In genomic region chr1:149390173-149390926, GRCh38 we compare ENCODE assay signal across 8 cellular contexts.
DNase-seq lines count a peak whose midpoint lies in the region; ATAC-seq and TF ChIP-seq lines count a peak whose summit lies in the region.
"Not testable (repeated sequence)": the region's sequence is repeated elsewhere in the genome, so short reads cannot be mapped to it uniquely, and the experiment has no call there.

No MANE protein-coding gene starts in this region.

- peak overlapping the region; percentile 88 to 94 (median 90) for H3K4me3 Mint-ChIP-seq in CD4-positive, alpha-beta memory T cell

- H3K9me1 ChIP-seq in IMR-90 (ENCODE audit: insufficient read depth, low read length) = not testable (repeated sequence)

- H2AK9ac ChIP-seq in IMR-90 (replicated peaks; ENCODE audit: low read depth, low read length, poor library complexity) = not testable (repeated sequence)

- H3K4me3 ChIP-seq in CD4-positive, alpha-beta memory T cell (ENCODE audit: low read length in 2 of 2) = peak overlapping the region in 1 of 2 donors; percentile 41
- H3K4me3 ChIP-seq in IMR-90 (ENCODE audit: insufficient read depth, low read depth, low read length) (peak overlapping the region; percentile 78), parathyroid adenoma (ENCODE audit: low read depth, low read length) (peak overlapping the region; percentile 34)

- intact Hi-C loops in CD4-positive, alpha-beta memory T cell (cut with micrococcal nuclease); IMR-90 (cut with micrococcal nuclease): not testable (repeated sequence)

- not testable (repeated sequence) for H4K8ac ChIP-seq in IMR-90 (ENCODE audit: low read depth in 2 of 2, low read length in 2 of 2)

- H2AFZ ChIP-seq in IMR-90 (replicated peaks; ENCODE audit: low read length, poor library complexity) = peak overlapping the region; percentile 63
- not testable (repeated sequence) for H2AFZ ChIP-seq in parathyroid adenoma

- TF ChIP-seq POLR2A in IMR-90 (IDR thresholded peaks at IDR 0.05; ENCODE audit: low read depth, low read length) = not testable (repeated sequence)

- H3K4me1 ChIP-seq in CD4-positive, alpha-beta memory T cell (ENCODE audit: insufficient read depth, low read length); IMR-90 (ENCODE audit: control insufficient read depth, insufficient read depth, low read length); parathyroid adenoma: not testable (repeated sequence)

- H2BK15ac ChIP-seq in IMR-90 (ENCODE audit: low read depth, low read length) = not testable (repeated sequence)

- peak; percentile 99 for ATAC-seq in IMR-90 (ENCODE audit: low read depth)

- H3K4me2 ChIP-seq in IMR-90 (ENCODE audit: low read depth, low read length) = peak overlapping the region; percentile 81
- H3K4me2 ChIP-seq in parathyroid adenoma (ENCODE audit: low read length) = not testable (repeated sequence)

- POLR2A ChIA-PET in CD4-positive, alpha-beta memory T cell (lab: Charles Lee; ENCODE audit: partially characterized antibody); IMR-90 (lab: Charles Lee; ENCODE audit: unreplicated experiment): not testable (repeated sequence)

- H3K27me3 Mint-ChIP-seq in CD4-positive, alpha-beta memory T cell = not testable (repeated sequence)

- not testable (repeated sequence) for BruUV-seq in IMR-90 (replicated peaks; lab: Mats Ljungman, UMichigan)

- H3K9me3 Mint-ChIP-seq in CD4-positive, alpha-beta memory T cell = not testable (repeated sequence)

- not testable (repeated sequence) for H3K23ac ChIP-seq in IMR-90 (ENCODE audit: low read depth, low read length)

- not testable (repeated sequence) for H4K20me1 ChIP-seq in IMR-90 (ENCODE audit: insufficient read depth, low read length)

- dilution Hi-C loops in IMR-90 (cut with HindIII; ENCODE audit: low sequenced_read_pairs, unreplicated experiment) = not testable (repeated sequence)

- peak overlapping the region; percentile 84 to 94 (median 86) for H3K27ac Mint-ChIP-seq in CD4-positive, alpha-beta memory T cell

- not testable (repeated sequence) for H3K36me3 ChIP-seq in CD4-positive, alpha-beta memory T cell (ENCODE audit: insufficient read depth, low read length); IMR-90 (ENCODE audit: control insufficient read depth, insufficient read depth, low read length); parathyroid adenoma (ENCODE audit: control insufficient read depth, insufficient read depth, low read length)

- peaks cover 5 to 16% (median 7%) of the 10 kb centered on the region in 4 donors for H3K4me1 Mint-ChIP-seq in CD4-positive, alpha-beta memory T cell

- H3K4ac ChIP-seq in IMR-90 (ENCODE audit: low read depth, low read length) = not testable (repeated sequence)

- not testable (repeated sequence) for H2BK120ac ChIP-seq in IMR-90 (ENCODE audit: low read depth, low read length)

- not testable (repeated sequence) for TF ChIP-seq RAD21 in IMR-90 (IDR thresholded peaks at IDR 0.05; ENCODE audit: low read length)

- not testable (repeated sequence) for TF ChIP-seq CTCF in IMR-90 (conservative IDR thresholded peaks at IDR 0.05; ENCODE audit: low read depth, low read length); parathyroid adenoma (IDR thresholded peaks at IDR 0.05)

- not testable (repeated sequence) for H3K9me3 ChIP-seq in CD4-positive, alpha-beta memory T cell (ENCODE audit: control insufficient read depth in 1 of 2, low read length in 2 of 2); IMR-90 (ENCODE audit: control insufficient read depth, insufficient read depth, low read length); parathyroid adenoma (ENCODE audit: control insufficient read depth, low read length)

- H3K79me1 ChIP-seq in IMR-90 (ENCODE audit: low read depth in 1 of 2, low read length in 2 of 2) = not testable (repeated sequence)

- not testable (repeated sequence) for H3K14ac ChIP-seq in IMR-90 (replicated peaks; ENCODE audit: low read depth, low read length)

- not testable (repeated sequence) for H3K27me3 ChIP-seq in CD4-positive, alpha-beta memory T cell (ENCODE audit: insufficient read depth, low read length); IMR-90 (ENCODE audit: control insufficient read depth, insufficient read depth, low read length); parathyroid adenoma (ENCODE audit: control insufficient read depth, insufficient read depth, low read length)

- DNase-seq in CD4-positive, alpha-beta memory T cell = peak; percentile 71 to 84 (median 81)
- DNase-seq in IMR-90 (peak; percentile 77), RPMI7951 (ENCODE audit: low read depth) (peak; percentile 66), cerebellar cortex (ENCODE audit: low spot score) (peak; percentile 59), iPS DF 4.7 (ENCODE audit: extremely low read depth, low spot score) (peak; percentile 0)
- peak; percentile 29 to 52 (median 49) for DNase-seq in activated CD8-positive, alpha-beta memory T cell treated with anti-CD3 and anti-CD28 coated beads for 48 hours (ENCODE audit: low read depth in 2 of 3, low spot score in 2 of 3)
- peak; percentile 27 to 46 for DNase-seq in stimulated activated CD8-positive, alpha-beta memory T cell treated with anti-CD3 and anti-CD28 coated beads, Interleukin-7, amount 100 ng/mL, for 4 hours (ENCODE audit: low read depth in 2 of 2)

- H3K18ac ChIP-seq in IMR-90 (ENCODE audit: low read depth, low read length) = not testable (repeated sequence)

- H3K79me2 ChIP-seq in parathyroid adenoma = not testable (repeated sequence)

- CTCF ChIA-PET in CD4-positive, alpha-beta memory T cell (lab: Charles Lee; ENCODE audit: partially characterized antibody); IMR-90 (lab: Yijun Ruan, JAX): not testable (repeated sequence)

- not testable (repeated sequence) for H4K5ac ChIP-seq in IMR-90 (ENCODE audit: low read depth, low read length)

- no CpG with 5 or more reads among the region's 69 CpGs for WGBS in IMR-90 (ENCODE audit: extremely low coverage in 2 of 2, insufficient read length in 1 of 2), 2 experiments

- H3K36me3 Mint-ChIP-seq in CD4-positive, alpha-beta memory T cell = not testable (repeated sequence)

- H2BK20ac ChIP-seq in IMR-90 (ENCODE audit: low read depth, low read length) = not testable (repeated sequence)

- H2AK5ac ChIP-seq in IMR-90 (ENCODE audit: low read depth, low read length) = not testable (repeated sequence)

- H3K9ac ChIP-seq in IMR-90 (ENCODE audit: low read depth, low read length) = peak overlapping the region; percentile 88
- H3K9ac ChIP-seq in parathyroid adenoma = not testable (repeated sequence)

- H4K91ac ChIP-seq in IMR-90 (ENCODE audit: insufficient read depth, low read depth, low read length) = not testable (repeated sequence)

- peak overlapping the region; percentile 50 for H2BK5ac ChIP-seq in IMR-90 (ENCODE audit: low read depth, low read length, poor library complexity, severe bottlenecking)

- in situ Hi-C loops in IMR-90 (cut with MboI; ENCODE audit: low sequenced_read_pairs) = not testable (repeated sequence)

- peak overlapping the region; percentile 47 for H3K27ac ChIP-seq in CD4-positive, alpha-beta memory T cell (ENCODE audit: low read depth, low read length)
- peak overlapping the region; percentile 86 for H3K27ac ChIP-seq in IMR-90 (ENCODE audit: insufficient read depth, low read length)
- H3K27ac ChIP-seq in parathyroid adenoma = not testable (repeated sequence)

- H3K56ac ChIP-seq in IMR-90 (ENCODE audit: extremely low read depth, insufficient read depth, low read length) = not testable (repeated sequence)

Comparison
In these comparisons a context has a peak if more than half of its experiments do, and no peak if none do; other contexts are left out.
1. DNase-seq: peak in every context shown above with its lines; median percentile 81 in CD4-positive, alpha-beta memory T cell; 77 in IMR-90; 66 in RPMI7951; 59 in cerebellar cortex; 49 in activated CD8-positive, alpha-beta memory T cell treated with anti-CD3 and anti-CD28 coated beads for 48 hours; 36 in stimulated activated CD8-positive, alpha-beta memory T cell treated with anti-CD3 and anti-CD28 coated beads, Interleukin-7, amount 100 ng/mL, for 4 hours; 0 in iPS DF 4.7.